Comparison of ENCODE assay signal across 1 cellular context in genomic region chr10:42932735-42933453, GRCh38.
A peak's percentile ranks its signal among the peaks of the same experiment; 100 is the strongest.
TF ChIP-seq lines count a peak whose summit lies in the region.

No MANE protein-coding gene starts in this region.

TF ChIP-seq in H1, 55 proteins besides CTCF, POLR2A, EP300 and RAD21:
- TF ChIP-seq JUN (IDR thresholded peaks at IDR 0.05; ENCODE audit: low read depth, low read length) (no peak), MAX (IDR thresholded peaks at IDR 0.05) (peak; percentile 47)
